ENCODE assay signal across 1 cellular context in the genomic region with DNA sequence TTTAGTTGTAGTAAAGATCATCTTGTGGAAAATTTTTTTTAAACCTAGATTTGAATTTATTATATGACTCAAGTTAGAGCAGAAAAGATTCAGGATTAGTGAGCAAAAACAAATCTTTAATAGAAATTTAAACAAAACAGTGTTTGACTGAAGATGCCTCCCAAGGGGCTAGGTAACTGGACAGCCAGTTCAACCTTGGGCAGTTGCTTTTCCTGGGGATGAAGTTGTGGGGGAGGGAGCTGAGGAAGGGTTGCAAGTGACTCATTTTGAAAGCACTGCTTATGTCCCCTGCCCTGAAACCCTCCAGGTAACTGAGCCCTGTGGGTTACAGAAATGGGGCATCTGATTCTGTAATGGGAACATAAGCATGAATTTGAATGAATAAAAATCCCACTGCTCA.
A peak's percentile ranks its signal among the peaks of the same experiment; 100 is the strongest.
TF ChIP-seq lines count a peak whose summit lies in the region.

No MANE protein-coding gene starts in this region.

TF ChIP-seq in GM12878, 131 proteins besides CTCF, POLR2A, EP300 and RAD21 (continued from another document):
- TF ChIP-seq, protein P1, sequence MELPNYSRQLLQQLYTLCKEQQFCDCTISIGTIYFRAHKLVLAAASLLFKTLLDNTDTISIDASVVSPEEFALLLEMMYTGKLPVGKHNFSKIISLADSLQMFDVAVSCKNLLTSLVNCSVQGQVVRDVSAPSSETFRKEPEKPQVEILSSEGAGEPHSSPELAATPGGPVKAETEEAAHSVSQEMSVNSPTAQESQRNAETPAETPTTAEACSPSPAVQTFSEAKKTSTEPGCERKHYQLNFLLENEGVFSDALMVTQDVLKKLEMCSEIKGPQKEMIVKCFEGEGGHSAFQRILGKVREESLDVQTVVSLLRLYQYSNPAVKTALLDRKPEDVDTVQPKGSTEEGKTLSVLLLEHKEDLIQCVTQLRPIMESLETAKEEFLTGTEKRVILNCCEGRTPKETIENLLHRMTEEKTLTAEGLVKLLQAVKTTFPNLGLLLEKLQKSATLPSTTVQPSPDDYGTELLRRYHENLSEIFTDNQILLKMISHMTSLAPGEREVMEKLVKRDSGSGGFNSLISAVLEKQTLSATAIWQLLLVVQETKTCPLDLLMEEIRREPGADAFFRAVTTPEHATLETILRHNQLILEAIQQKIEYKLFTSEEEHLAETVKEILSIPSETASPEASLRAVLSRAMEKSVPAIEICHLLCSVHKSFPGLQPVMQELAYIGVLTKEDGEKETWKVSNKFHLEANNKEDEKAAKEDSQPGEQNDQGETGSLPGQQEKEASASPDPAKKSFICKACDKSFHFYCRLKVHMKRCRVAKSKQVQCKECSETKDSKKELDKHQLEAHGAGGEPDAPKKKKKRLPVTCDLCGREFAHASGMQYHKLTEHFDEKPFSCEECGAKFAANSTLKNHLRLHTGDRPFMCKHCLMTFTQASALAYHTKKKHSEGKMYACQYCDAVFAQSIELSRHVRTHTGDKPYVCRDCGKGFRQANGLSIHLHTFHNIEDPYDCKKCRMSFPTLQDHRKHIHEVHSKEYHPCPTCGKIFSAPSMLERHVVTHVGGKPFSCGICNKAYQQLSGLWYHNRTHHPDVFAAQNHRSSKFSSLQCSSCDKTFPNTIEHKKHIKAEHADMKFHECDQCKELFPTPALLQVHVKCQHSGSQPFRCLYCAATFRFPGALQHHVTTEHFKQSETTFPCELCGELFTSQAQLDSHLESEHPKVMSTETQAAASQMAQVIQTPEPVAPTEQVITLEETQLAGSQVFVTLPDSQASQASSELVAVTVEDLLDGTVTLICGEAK (IDR thresholded peaks at IDR 0.05; ENCODE audit: borderline replicate concordance) = no peak; the same call in 1 of the 2 replicates
- peak; percentile 89 for TF ChIP-seq JUNB (IDR thresholded peaks at IDR 0.05)
- TF ChIP-seq NFXL1 (IDR thresholded peaks at IDR 0.05; ENCODE audit: borderline replicate concordance) = no peak
- TF ChIP-seq, protein P2, sequence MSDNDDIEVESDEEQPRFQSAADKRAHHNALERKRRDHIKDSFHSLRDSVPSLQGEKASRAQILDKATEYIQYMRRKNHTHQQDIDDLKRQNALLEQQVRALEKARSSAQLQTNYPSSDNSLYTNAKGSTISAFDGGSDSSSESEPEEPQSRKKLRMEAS (IDR thresholded peaks at IDR 0.05; ENCODE audit: low read depth, low read length) = no peak
TF ChIP-seq in GM12878: peak in this region for 26.
